21 cellular contexts compared by ENCODE assay signal in genomic region chr7:423312-424260, GRCh38.
"Had no signal": no experiment of that assay in that cellular context is flagged by ENCODE, and none has a peak within 500 bp of the region (broad histone marks: within the 10 kb centered on the region; RNA-seq: fewer than 3 reads in every experiment).

No MANE protein-coding gene starts in this region.

- H3K4me3 ChIP-seq: body of pancreas, dorsolateral prefrontal cortex, ovary, sigmoid colon, tibial artery, uterus had no signal

- ATAC-seq: activated CD8-positive, alpha-beta memory T cell treated with anti-CD3 and anti-CD28 coated beads, Interleukin-2, amount 10 ng/mL, durations not matched to agents 7 days and 5 days; body of pancreas; left lobe of liver; stimulated activated naive CD8-positive, alpha-beta T cell treated with anti-CD3 and anti-CD28 coated beads, Interleukin-15, Interleukin-2, amounts not matched to agents 100 U/mL and 50 U/mL, for 24 hours had no signal

- H3K4me1 ChIP-seq: body of pancreas, uterus had no signal

- H3K27me3 ChIP-seq: body of pancreas, ovary, sigmoid colon, tibial artery, uterus had no signal

- H3K9me3 ChIP-seq: body of pancreas, ovary, sigmoid colon, uterus had no signal

- DNase-seq: activated B cell treated with CpG ODN at 0.5 μM for 24 hours; activated CD4-positive, alpha-beta memory T cell treated with anti-CD3 and anti-CD28 coated beads, Interleukin-2, amount 10 ng/mL, durations not matched to agents 7 days and 5 days; activated CD4-positive, alpha-beta T cell treated with anti-CD3 and anti-CD28 coated beads for 4 hours; activated CD8-positive, alpha-beta memory T cell treated with anti-CD3 and anti-CD28 coated beads, Interleukin-2, amount 10 ng/mL, durations not matched to agents 7 days and 5 days; activated naive CD8-positive, alpha-beta T cell treated with anti-CD3 and anti-CD28 coated beads for 36 hours; amniotic stem cell; body of pancreas; caudate nucleus; hippocampal formation; islet precursor cell; naive B cell; ovary; sigmoid colon; stimulated activated naive CD8-positive, alpha-beta T cell treated with anti-CD3 and anti-CD28 coated beads, Interleukin-15, Interleukin-2, amounts not matched to agents 100 U/mL and 50 U/mL, for 24 hours; substantia nigra; tibial artery; uterus had no signal

- H3K27ac ChIP-seq: body of pancreas, ovary, uterus had no signal

- FAIRE-seq: colon, TTC549 had no signal

- H3K36me3 ChIP-seq: ovary, sigmoid colon, tibial artery, uterus had no signal
